1 cellular context compared by ENCODE assay signal in the genomic region with DNA sequence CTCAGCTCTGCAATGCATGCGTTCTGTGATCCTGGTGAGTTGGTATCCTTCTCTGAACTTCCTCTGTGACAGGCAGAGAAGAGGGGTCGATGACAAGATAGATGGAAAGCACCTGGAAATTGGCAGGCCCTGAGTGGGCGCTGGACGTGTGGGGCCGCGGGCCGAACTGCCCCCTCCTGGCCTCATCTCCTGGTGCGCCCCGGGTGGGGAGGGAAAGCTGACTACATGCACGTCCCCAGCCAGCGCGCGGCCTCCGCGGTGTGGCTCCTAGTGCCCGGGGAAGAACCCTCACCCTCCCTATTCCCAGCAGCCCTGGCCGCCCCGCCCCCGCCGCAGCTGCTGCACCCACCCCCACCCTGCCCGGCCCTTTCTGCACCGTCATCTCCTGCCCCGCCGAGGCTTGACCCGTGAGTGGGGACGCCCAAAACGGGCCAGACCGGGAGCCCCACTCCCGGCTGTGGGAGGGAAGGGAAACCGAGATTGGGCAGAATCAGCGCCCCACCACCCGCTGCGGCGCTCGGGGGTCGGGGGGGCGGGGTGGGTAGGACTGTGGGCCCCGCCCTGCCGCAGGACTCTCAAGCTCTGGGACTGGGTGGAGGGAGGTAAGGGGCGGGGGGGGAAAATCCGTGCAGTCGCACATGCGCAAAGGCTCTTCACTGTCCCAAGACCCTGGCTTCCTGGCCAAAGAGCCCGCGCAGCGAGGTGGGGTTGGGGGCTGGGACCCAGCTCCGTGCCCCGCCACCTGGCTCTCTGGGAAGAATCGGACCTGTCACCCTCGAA.
TF ChIP-seq lines count a peak whose summit lies in the region.

A gene (plus strand): TSS at position 371 of the 780 bp plus-strand sequence.

TF ChIP-seq in K562, 482 proteins besides CTCF, POLR2A, EP300 and RAD21 (continued from another document and continues in another):
- TF ChIP-seq, protein P1, sequence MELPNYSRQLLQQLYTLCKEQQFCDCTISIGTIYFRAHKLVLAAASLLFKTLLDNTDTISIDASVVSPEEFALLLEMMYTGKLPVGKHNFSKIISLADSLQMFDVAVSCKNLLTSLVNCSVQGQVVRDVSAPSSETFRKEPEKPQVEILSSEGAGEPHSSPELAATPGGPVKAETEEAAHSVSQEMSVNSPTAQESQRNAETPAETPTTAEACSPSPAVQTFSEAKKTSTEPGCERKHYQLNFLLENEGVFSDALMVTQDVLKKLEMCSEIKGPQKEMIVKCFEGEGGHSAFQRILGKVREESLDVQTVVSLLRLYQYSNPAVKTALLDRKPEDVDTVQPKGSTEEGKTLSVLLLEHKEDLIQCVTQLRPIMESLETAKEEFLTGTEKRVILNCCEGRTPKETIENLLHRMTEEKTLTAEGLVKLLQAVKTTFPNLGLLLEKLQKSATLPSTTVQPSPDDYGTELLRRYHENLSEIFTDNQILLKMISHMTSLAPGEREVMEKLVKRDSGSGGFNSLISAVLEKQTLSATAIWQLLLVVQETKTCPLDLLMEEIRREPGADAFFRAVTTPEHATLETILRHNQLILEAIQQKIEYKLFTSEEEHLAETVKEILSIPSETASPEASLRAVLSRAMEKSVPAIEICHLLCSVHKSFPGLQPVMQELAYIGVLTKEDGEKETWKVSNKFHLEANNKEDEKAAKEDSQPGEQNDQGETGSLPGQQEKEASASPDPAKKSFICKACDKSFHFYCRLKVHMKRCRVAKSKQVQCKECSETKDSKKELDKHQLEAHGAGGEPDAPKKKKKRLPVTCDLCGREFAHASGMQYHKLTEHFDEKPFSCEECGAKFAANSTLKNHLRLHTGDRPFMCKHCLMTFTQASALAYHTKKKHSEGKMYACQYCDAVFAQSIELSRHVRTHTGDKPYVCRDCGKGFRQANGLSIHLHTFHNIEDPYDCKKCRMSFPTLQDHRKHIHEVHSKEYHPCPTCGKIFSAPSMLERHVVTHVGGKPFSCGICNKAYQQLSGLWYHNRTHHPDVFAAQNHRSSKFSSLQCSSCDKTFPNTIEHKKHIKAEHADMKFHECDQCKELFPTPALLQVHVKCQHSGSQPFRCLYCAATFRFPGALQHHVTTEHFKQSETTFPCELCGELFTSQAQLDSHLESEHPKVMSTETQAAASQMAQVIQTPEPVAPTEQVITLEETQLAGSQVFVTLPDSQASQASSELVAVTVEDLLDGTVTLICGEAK (IDR thresholded peaks at IDR 0.05), result no peak
- TF ChIP-seq, protein P1 (CRISPR knock-in tag; IDR thresholded peaks at IDR 0.05), result no peak
- TF ChIP-seq ZNF644 (tag; IDR thresholded peaks at IDR 0.05; ENCODE audit: low read depth), result no peak; the same call in 1 of the 2 replicates
- no peak for TF ChIP-seq HOXB6 (CRISPR knock-in tag; IDR thresholded peaks at IDR 0.05; ENCODE audit: borderline replicate concordance)
- TF ChIP-seq CBFA2T3 (IDR thresholded peaks at IDR 0.05), result peak; percentile 50; the same call in 1 of the 2 replicates
- TF ChIP-seq TSC22D4 (tag; IDR thresholded peaks at IDR 0.05), result no peak
- no peak for TF ChIP-seq JUN (IDR thresholded peaks at IDR 0.05; ENCODE audit: borderline replicate concordance, low read depth, low read length)
- TF ChIP-seq JUN (CRISPR knock-in tag; IDR thresholded peaks at IDR 0.05; ENCODE audit: borderline replicate concordance), result no peak
- TF ChIP-seq ZNF785 (CRISPR knock-in tag; IDR thresholded peaks at IDR 0.05), result no peak
- no peak for TF ChIP-seq CSDE1 (IDR thresholded peaks at IDR 0.05)
- no peak for TF ChIP-seq HCFC1 (IDR thresholded peaks at IDR 0.05; ENCODE audit: low read depth, low read length)
- no peak for TF ChIP-seq RBM25 (IDR thresholded peaks at IDR 0.05; ENCODE audit: low read depth, low read length, severe bottlenecking)
- no peak for TF ChIP-seq EWSR1 (IDR thresholded peaks at IDR 0.05; ENCODE audit: borderline replicate concordance, low read depth, partially characterized antibody)
- TF ChIP-seq, protein P2, sequence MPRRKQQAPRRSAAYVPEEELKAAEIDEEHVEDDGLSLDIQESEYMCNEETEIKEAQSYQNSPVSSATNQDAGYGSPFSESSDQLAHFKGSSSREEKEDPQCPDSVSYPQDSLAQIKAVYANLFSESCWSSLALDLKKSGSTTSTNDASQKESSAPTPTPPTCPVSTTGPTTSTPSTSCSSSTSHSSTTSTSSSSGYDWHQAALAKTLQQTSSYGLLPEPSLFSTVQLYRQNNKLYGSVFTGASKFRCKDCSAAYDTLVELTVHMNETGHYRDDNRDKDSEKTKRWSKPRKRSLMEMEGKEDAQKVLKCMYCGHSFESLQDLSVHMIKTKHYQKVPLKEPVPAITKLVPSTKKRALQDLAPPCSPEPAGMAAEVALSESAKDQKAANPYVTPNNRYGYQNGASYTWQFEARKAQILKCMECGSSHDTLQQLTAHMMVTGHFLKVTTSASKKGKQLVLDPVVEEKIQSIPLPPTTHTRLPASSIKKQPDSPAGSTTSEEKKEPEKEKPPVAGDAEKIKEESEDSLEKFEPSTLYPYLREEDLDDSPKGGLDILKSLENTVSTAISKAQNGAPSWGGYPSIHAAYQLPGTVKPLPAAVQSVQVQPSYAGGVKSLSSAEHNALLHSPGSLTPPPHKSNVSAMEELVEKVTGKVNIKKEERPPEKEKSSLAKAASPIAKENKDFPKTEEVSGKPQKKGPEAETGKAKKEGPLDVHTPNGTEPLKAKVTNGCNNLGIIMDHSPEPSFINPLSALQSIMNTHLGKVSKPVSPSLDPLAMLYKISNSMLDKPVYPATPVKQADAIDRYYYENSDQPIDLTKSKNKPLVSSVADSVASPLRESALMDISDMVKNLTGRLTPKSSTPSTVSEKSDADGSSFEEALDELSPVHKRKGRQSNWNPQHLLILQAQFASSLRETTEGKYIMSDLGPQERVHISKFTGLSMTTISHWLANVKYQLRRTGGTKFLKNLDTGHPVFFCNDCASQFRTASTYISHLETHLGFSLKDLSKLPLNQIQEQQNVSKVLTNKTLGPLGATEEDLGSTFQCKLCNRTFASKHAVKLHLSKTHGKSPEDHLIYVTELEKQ (CRISPR knock-in tag; IDR thresholded peaks at IDR 0.05), result no peak
- no peak for TF ChIP-seq TAL1 (IDR thresholded peaks at IDR 0.05)
- no peak for TF ChIP-seq NFXL1 (CRISPR knock-in tag; IDR thresholded peaks at IDR 0.05)
- no peak for TF ChIP-seq XRCC3 (IDR thresholded peaks at IDR 0.05)
- TF ChIP-seq FOXA1 (IDR thresholded peaks at IDR 0.05; ENCODE audit: borderline replicate concordance), result no peak
- TF ChIP-seq, protein P3, sequence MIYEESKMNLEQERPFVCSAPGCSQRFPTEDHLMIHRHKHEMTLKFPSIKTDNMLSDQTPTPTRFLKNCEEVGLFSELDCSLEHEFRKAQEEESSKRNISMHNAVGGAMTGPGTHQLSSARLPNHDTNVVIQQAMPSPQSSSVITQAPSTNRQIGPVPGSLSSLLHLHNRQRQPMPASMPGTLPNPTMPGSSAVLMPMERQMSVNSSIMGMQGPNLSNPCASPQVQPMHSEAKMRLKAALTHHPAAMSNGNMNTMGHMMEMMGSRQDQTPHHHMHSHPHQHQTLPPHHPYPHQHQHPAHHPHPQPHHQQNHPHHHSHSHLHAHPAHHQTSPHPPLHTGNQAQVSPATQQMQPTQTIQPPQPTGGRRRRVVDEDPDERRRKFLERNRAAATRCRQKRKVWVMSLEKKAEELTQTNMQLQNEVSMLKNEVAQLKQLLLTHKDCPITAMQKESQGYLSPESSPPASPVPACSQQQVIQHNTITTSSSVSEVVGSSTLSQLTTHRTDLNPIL (CRISPR knock-in tag; IDR thresholded peaks at IDR 0.05), result no peak
- TF ChIP-seq NR1H2 (CRISPR knock-in tag; IDR thresholded peaks at IDR 0.05), result no peak
- TF ChIP-seq, protein P4, sequence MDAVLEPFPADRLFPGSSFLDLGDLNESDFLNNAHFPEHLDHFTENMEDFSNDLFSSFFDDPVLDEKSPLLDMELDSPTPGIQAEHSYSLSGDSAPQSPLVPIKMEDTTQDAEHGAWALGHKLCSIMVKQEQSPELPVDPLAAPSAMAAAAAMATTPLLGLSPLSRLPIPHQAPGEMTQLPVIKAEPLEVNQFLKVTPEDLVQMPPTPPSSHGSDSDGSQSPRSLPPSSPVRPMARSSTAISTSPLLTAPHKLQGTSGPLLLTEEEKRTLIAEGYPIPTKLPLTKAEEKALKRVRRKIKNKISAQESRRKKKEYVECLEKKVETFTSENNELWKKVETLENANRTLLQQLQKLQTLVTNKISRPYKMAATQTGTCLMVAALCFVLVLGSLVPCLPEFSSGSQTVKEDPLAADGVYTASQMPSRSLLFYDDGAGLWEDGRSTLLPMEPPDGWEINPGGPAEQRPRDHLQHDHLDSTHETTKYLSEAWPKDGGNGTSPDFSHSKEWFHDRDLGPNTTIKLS (IDR thresholded peaks at IDR 0.05; ENCODE audit: borderline replicate concordance, low read depth), result no peak
- TF ChIP-seq ZKSCAN1 (IDR thresholded peaks at IDR 0.05; ENCODE audit: low read depth, low read length), result no peak
- TF ChIP-seq PTBP1 (IDR thresholded peaks at IDR 0.05; ENCODE audit: low read depth, low read length), result no peak
- no peak for TF ChIP-seq POLR3A (IDR thresholded peaks at IDR 0.05; ENCODE audit: borderline replicate concordance, extremely low read depth, insufficient read depth, insufficient read length)
- TF ChIP-seq, protein P5, sequence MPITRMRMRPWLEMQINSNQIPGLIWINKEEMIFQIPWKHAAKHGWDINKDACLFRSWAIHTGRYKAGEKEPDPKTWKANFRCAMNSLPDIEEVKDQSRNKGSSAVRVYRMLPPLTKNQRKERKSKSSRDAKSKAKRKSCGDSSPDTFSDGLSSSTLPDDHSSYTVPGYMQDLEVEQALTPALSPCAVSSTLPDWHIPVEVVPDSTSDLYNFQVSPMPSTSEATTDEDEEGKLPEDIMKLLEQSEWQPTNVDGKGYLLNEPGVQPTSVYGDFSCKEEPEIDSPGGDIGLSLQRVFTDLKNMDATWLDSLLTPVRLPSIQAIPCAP (CRISPR knock-in tag; IDR thresholded peaks at IDR 0.05; ENCODE audit: borderline replicate concordance), result no peak
- TF ChIP-seq CTBP1 (IDR thresholded peaks at IDR 0.05; ENCODE audit: borderline replicate concordance), result no peak
- TF ChIP-seq, protein P6, sequence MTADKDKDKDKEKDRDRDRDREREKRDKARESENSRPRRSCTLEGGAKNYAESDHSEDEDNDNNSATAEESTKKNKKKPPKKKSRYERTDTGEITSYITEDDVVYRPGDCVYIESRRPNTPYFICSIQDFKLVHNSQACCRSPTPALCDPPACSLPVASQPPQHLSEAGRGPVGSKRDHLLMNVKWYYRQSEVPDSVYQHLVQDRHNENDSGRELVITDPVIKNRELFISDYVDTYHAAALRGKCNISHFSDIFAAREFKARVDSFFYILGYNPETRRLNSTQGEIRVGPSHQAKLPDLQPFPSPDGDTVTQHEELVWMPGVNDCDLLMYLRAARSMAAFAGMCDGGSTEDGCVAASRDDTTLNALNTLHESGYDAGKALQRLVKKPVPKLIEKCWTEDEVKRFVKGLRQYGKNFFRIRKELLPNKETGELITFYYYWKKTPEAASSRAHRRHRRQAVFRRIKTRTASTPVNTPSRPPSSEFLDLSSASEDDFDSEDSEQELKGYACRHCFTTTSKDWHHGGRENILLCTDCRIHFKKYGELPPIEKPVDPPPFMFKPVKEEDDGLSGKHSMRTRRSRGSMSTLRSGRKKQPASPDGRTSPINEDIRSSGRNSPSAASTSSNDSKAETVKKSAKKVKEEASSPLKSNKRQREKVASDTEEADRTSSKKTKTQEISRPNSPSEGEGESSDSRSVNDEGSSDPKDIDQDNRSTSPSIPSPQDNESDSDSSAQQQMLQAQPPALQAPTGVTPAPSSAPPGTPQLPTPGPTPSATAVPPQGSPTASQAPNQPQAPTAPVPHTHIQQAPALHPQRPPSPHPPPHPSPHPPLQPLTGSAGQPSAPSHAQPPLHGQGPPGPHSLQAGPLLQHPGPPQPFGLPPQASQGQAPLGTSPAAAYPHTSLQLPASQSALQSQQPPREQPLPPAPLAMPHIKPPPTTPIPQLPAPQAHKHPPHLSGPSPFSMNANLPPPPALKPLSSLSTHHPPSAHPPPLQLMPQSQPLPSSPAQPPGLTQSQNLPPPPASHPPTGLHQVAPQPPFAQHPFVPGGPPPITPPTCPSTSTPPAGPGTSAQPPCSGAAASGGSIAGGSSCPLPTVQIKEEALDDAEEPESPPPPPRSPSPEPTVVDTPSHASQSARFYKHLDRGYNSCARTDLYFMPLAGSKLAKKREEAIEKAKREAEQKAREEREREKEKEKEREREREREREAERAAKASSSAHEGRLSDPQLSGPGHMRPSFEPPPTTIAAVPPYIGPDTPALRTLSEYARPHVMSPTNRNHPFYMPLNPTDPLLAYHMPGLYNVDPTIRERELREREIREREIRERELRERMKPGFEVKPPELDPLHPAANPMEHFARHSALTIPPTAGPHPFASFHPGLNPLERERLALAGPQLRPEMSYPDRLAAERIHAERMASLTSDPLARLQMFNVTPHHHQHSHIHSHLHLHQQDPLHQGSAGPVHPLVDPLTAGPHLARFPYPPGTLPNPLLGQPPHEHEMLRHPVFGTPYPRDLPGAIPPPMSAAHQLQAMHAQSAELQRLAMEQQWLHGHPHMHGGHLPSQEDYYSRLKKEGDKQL (CRISPR knock-in tag; IDR thresholded peaks at IDR 0.05; ENCODE audit: borderline replicate concordance), result no peak
- TF ChIP-seq, protein P7, sequence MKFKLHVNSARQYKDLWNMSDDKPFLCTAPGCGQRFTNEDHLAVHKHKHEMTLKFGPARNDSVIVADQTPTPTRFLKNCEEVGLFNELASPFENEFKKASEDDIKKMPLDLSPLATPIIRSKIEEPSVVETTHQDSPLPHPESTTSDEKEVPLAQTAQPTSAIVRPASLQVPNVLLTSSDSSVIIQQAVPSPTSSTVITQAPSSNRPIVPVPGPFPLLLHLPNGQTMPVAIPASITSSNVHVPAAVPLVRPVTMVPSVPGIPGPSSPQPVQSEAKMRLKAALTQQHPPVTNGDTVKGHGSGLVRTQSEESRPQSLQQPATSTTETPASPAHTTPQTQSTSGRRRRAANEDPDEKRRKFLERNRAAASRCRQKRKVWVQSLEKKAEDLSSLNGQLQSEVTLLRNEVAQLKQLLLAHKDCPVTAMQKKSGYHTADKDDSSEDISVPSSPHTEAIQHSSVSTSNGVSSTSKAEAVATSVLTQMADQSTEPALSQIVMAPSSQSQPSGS (CRISPR knock-in tag; IDR thresholded peaks at IDR 0.05), result no peak
